ENCODE assay signal across 8 cellular contexts in genomic region chr9:125189361-125190289, GRCh38. TPM values are rescaled to one million over a fixed set of nuclear protein-coding genes. Genes with fewer than 3 reads are reported as not detected.
A peak's percentile ranks its signal among the peaks of the same experiment; 100 is the strongest.
DNase-seq lines count a peak whose midpoint lies in the region; ATAC-seq and TF ChIP-seq lines count a peak whose summit lies in the region.

Gene PPP6C (minus strand): TSS chr9:125189803. CDS start chr9:125189718, 85 bp downstream.

- H3K4me1 ChIP-seq in MM.1S (ENCODE audit: low read length) (peaks cover 9% of the 10 kb centered on the region; the same call in 1 of the 2 replicates), foreskin keratinocyte (no peaks in the 10 kb centered on the region), neuron (ENCODE audit: insufficient read depth, low read length) (peaks cover 10% of the 10 kb centered on the region), subcutaneous abdominal adipose tissue (ENCODE audit: control insufficient read depth in 5 of 5, insufficient read depth in 5 of 5, low read length in 5 of 5) (peaks cover 3 to 45% (median 36%) of the 10 kb centered on the region in 5 donors)

- peak within 1 kb of the TSS; percentile 95 for H3K4me2 ChIP-seq in MM.1S (ENCODE audit: low read depth, low read length)

- H2AFZ ChIP-seq in MM.1S (ENCODE audit: low read length) (peak within 1 kb of the TSS; percentile 98), neuron (ENCODE audit: low read depth, low read length) (peak within 1 kb of the TSS; percentile 83)

- no peaks in the 10 kb centered on the region for H3K9me2 ChIP-seq in MM.1S (replicated peaks; ENCODE audit: insufficient read depth, low read length)

- H3K79me2 ChIP-seq in MM.1S (ENCODE audit: low read length) = peaks cover 52% of the 10 kb centered on the region

- no peaks in the 10 kb centered on the region for H4K20me1 ChIP-seq in MM.1S (ENCODE audit: insufficient read depth, low read length)

- TF ChIP-seq CTCF in MM.1S (IDR thresholded peaks at IDR 0.05; ENCODE audit: low read length) (peak; percentile 68), foreskin keratinocyte (conservative IDR thresholded peaks at IDR 0.05) (peak; percentile 99)

- H3F3A ChIP-seq in MM.1S (ENCODE audit: insufficient read depth, low read length) = no peaks in the 10 kb centered on the region

- peak within 1 kb of the TSS; percentile 98 for H3K9ac ChIP-seq in MM.1S (ENCODE audit: low read length)
- H3K9ac ChIP-seq in subcutaneous abdominal adipose tissue (ENCODE audit: low read length in 5 of 5) = peak within 1 kb of the TSS; percentile 96 to 99 (median 99)

- H3K9me3 ChIP-seq in MM.1S (replicated peaks; ENCODE audit: insufficient read depth, low read length) (no peaks in the 10 kb centered on the region), neuron (ENCODE audit: low read length) (no peaks in the 10 kb centered on the region), subcutaneous abdominal adipose tissue (ENCODE audit: control insufficient read depth in 5 of 5, low read length in 5 of 5) (no peaks in the 10 kb centered on the region)

- peak; percentile 90 for DNase-seq in GF-D8 (lab: John Stamatoyannopoulos, UW)
- DNase-seq in HCEC 1CT = peak; percentile 98
- DNase-seq in MM.1S = peak; percentile 98
- peak; percentile 96 for DNase-seq in SIG-M5 treated with dmso at 0.1 percent for 504 hours (lab: John Stamatoyannopoulos, UW; ENCODE audit: unreplicated experiment)
- DNase-seq in activated gamma-delta T cell treated with anti-CD3 and anti-CD28 coated beads, Interleukin-2, amount 50 U/mL, for 16 hours (ENCODE audit: low read depth) = peak; percentile 97
- peak; percentile 81 to 89 for DNase-seq in foreskin keratinocyte

- H3K27ac ChIP-seq in MM.1S (ENCODE audit: low read length) (peak within 1 kb of the TSS; percentile 69; the same call in 1 of the 2 replicates), foreskin keratinocyte (peak within 1 kb of the TSS; percentile 51), subcutaneous abdominal adipose tissue (ENCODE audit: low read depth, low read length) (peak within 1 kb of the TSS; percentile 95)

- ATAC-seq in foreskin keratinocyte = peak; percentile 95

- H3K27me3 ChIP-seq in MM.1S (replicated peaks; ENCODE audit: insufficient read depth, low read length) = no peaks in the 10 kb centered on the region
- no peaks in the 10 kb centered on the region for H3K27me3 ChIP-seq in foreskin keratinocyte
- H3K27me3 ChIP-seq in neuron (ENCODE audit: insufficient read depth, low read length) = no peaks in the 10 kb centered on the region
- no peaks in the 10 kb centered on the region for H3K27me3 ChIP-seq in subcutaneous abdominal adipose tissue (ENCODE audit: control insufficient read depth in 5 of 5, insufficient read depth in 4 of 5, low read length in 5 of 5)

- H3K4me3 ChIP-seq in MM.1S (ENCODE audit: low read length) (peak within 1 kb of the TSS; percentile 98), neuron (ENCODE audit: low read length) (peak within 1 kb of the TSS; percentile 75), subcutaneous abdominal adipose tissue (ENCODE audit: low read depth in 1 of 5, low read length in 5 of 5) (peak within 1 kb of the TSS; percentile 86 to 98 (median 95))

- no peaks in the 10 kb centered on the region for H3K36me3 ChIP-seq in MM.1S (replicated peaks; ENCODE audit: insufficient read depth, low read length)
- no peaks in the 10 kb centered on the region for H3K36me3 ChIP-seq in neuron (ENCODE audit: insufficient read depth, low read length)
- H3K36me3 ChIP-seq in subcutaneous abdominal adipose tissue (ENCODE audit: control insufficient read depth in 5 of 5, insufficient read depth in 5 of 5, low read length in 5 of 5) = no peaks in the 10 kb centered on the region

RNA-seq across cellular contexts. Expression of gene PPP6C, which starts in this region (rescaled TPM):
- total RNA-seq in foreskin keratinocyte = 30.0 and 30.1 TPM in 2 replicates
- 18.8 and 21.7 TPM in 2 replicates for polyA plus RNA-seq in foreskin keratinocyte

Comparison
In these comparisons a context has a peak if more than half of its experiments do, and no peak if none do; other contexts are left out.
1. Peak in every context shown above with its lines: DNase-seq, ATAC-seq, H3K4me3 ChIP-seq and H3K27ac ChIP-seq.